Comparison of ENCODE assay signal across 8 cellular contexts in the genomic region with DNA sequence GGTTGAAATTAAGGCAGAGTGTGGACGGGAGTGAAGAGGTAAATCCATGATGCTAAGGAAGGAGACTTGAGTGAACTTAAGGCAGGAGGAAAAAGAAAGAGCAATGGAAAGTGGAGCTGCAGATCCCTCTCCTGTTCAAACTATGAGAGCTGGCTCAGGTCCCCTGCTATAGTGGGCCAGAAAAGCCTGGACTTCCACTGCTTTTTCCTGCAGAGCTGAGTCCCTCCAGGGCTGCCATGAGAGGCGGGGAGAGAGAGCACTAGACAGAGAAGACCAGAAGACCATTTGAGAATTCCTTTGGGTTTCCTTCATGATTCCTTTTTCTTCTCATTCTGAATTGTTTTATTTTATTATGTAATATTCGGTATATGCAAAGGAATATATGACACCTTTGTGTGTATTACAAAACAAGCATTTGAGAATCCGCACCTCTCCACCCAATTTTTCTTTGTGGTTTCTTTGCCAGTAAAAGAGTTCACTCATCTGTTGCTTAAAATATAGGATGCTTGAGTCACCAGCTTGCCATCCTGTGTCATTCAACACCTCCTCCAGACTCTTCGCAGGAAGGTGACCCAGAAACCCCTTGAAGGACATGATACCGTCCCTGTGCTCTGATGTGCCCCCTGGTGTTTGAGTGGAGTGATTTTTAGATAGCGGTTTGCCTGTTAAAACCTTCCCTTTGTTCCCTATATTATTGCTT. TPM values are rescaled to one million over a fixed set of nuclear protein-coding genes. Genes with fewer than 3 reads are reported as not detected.
DNase-seq lines count a peak whose midpoint lies in the region; ATAC-seq, FAIRE-seq and TF ChIP-seq lines count a peak whose summit lies in the region.

No MANE protein-coding gene starts in this region.

- FAIRE-seq in small intestine (lab: Jason Lieb, UNC) = no peak

- H3K4me1 Mint-ChIP-seq in CD4-positive, CD25-positive, alpha-beta regulatory T cell = peaks cover 18 to 66% (median 38%) of the 10 kb centered on the region in 4 donors

- peak; percentile 20 to 72 (median 56) for TF ChIP-seq CTCF in heart right ventricle (IDR thresholded peaks at IDR 0.05)

- DNase-seq in CD4-positive, CD25-positive, alpha-beta regulatory T cell = peak; percentile 63 to 84 (median 66)
- DNase-seq in activated naive CD4-positive, alpha-beta T cell treated with anti-CD3 and anti-CD28 coated beads, Interleukin-2, amount 50 U/mL, for 16 hours = peak; percentile 80
- peak in 1 of 2 donors; percentile 45 for DNase-seq in heart right ventricle
- DNase-seq in small intestine = peak; percentile 45

- peak overlapping the region in 3 of 4 donors; percentile 54 to 73 (median 58) for H3K4me3 Mint-ChIP-seq in CD4-positive, CD25-positive, alpha-beta regulatory T cell

- WGBS in heart right ventricle, 2 donors = 51 to 55% methylated on average over 7 of the region's 7 CpGs
- WGBS in small intestine, 3 donors = 59 to 70% (median 60%) methylated on average over 7 of the region's 7 CpGs

- H3K27me3 ChIP-seq in CD4-positive, CD25-positive, alpha-beta regulatory T cell (ENCODE audit: control insufficient read depth, insufficient read depth, low read length) = no peaks in the 10 kb centered on the region
- H3K27me3 ChIP-seq in heart right ventricle (no peaks in the 10 kb centered on the region), small intestine (ENCODE audit: control insufficient read depth in 2 of 2, insufficient read depth in 2 of 2, low read length in 2 of 2) (no peaks in the 10 kb centered on the region)

- peaks cover 8% of the 10 kb centered on the region for H3K36me3 Mint-ChIP-seq in CD4-positive, CD25-positive, alpha-beta regulatory T cell

- ATAC-seq in CD4-positive, CD25-positive, alpha-beta regulatory T cell (ENCODE audit: low read depth in 2 of 2) = peak; percentile 56 to 60
- peak; percentile 46 for ATAC-seq in HG03097 (IDR thresholded peaks at IDR 0.05; ENCODE audit: low FRiP score, unreplicated experiment)
- ATAC-seq in SK-N-SH treated with all-trans-retinoic acid at 6 μM for 48 hours = peak; percentile 62
- peak; percentile 58 to 82 (median 62) for ATAC-seq in heart right ventricle
- no peak for ATAC-seq in GM21381 (IDR thresholded peaks at IDR 0.05; ENCODE audit: unreplicated experiment)
- ATAC-seq in GM21529 (IDR thresholded peaks at IDR 0.05; ENCODE audit: unreplicated experiment) = no peak

- intact Hi-C loops in heart right ventricle (cut with DNase I) = loop anchor here in 3 of 10 donors (5.0 to 10.0 kb wide), 3 partner anchors 35 to 113 kb away; no protein-coding TSS in a partner anchor

- H3K9me3 ChIP-seq in CD4-positive, CD25-positive, alpha-beta regulatory T cell (ENCODE audit: control insufficient read depth in 2 of 2, low read length in 2 of 2) = no peaks in the 10 kb centered on the region
- H3K9me3 ChIP-seq in heart right ventricle (no peaks in the 10 kb centered on the region), small intestine (ENCODE audit: control insufficient read depth, low read depth) (no peaks in the 10 kb centered on the region)

- H3K27me3 Mint-ChIP-seq in CD4-positive, CD25-positive, alpha-beta regulatory T cell = no peaks in the 10 kb centered on the region

- H3K27ac Mint-ChIP-seq in CD4-positive, CD25-positive, alpha-beta regulatory T cell = peak overlapping the region; percentile 57 to 85 (median 69)

- no peaks in the 10 kb centered on the region for H3K9me3 Mint-ChIP-seq in CD4-positive, CD25-positive, alpha-beta regulatory T cell

- H3K36me3 ChIP-seq in CD4-positive, CD25-positive, alpha-beta regulatory T cell (ENCODE audit: control insufficient read depth, insufficient read depth, low read length) = no peaks in the 10 kb centered on the region
- H3K36me3 ChIP-seq in heart right ventricle (no peaks in the 10 kb centered on the region), small intestine (ENCODE audit: control insufficient read depth in 2 of 2, insufficient read depth in 2 of 2, low read length in 2 of 2) (no peaks in the 10 kb centered on the region)

- no peak overlapping the region for H3K27ac ChIP-seq in CD4-positive, CD25-positive, alpha-beta regulatory T cell (ENCODE audit: insufficient read depth, low read length, poor library complexity, severe bottlenecking)
- H3K27ac ChIP-seq in heart right ventricle (peak overlapping the region in 3 of 10 donors; percentile 28 to 70 (median 36)), small intestine (ENCODE audit: low read depth in 1 of 2, low read length in 1 of 2) (peak overlapping the region; percentile 22 to 46)

- H3K4me1 ChIP-seq in CD4-positive, CD25-positive, alpha-beta regulatory T cell (ENCODE audit: control insufficient read depth, insufficient read depth, low read length, poor library complexity, severe bottlenecking) = peaks cover 40% of the 10 kb centered on the region
- H3K4me1 ChIP-seq in heart right ventricle = peaks cover 0 to 50% (median 19%) of the 10 kb centered on the region in 9 donors
- peaks cover 4% of the 10 kb centered on the region in 2 donors for H3K4me1 ChIP-seq in small intestine (ENCODE audit: control insufficient read depth in 2 of 2, insufficient read depth in 1 of 2, low read depth in 1 of 2, low read length in 1 of 2)

- no peak overlapping the region for H3K4me3 ChIP-seq in CD4-positive, CD25-positive, alpha-beta regulatory T cell (ENCODE audit: low read depth, low read length)
- H3K4me3 ChIP-seq in heart right ventricle (no peak overlapping the region), small intestine (ENCODE audit: low read depth in 1 of 2, low read length in 2 of 2) (no peak overlapping the region)

TF ChIP-seq in SK-N-SH treated with all-trans-retinoic acid at 6 μM for 48 hours, 23 proteins besides CTCF, POLR2A, EP300 and RAD21:
- TF ChIP-seq ZC3H10 (CRISPR knock-in tag; IDR thresholded peaks at IDR 0.05) = no peak
- no peak for TF ChIP-seq ZFP3 (CRISPR knock-in tag; IDR thresholded peaks at IDR 0.05)
- no peak for TF ChIP-seq ZNF565 (CRISPR knock-in tag; conservative IDR thresholded peaks at IDR 0.05; ENCODE audit: low read depth)

RNA-seq across cellular contexts. Expression of gene SREBF2, which starts 24.4 kb away (rescaled TPM):
- 98.6 TPM for total RNA-seq in CD4-positive, CD25-positive, alpha-beta regulatory T cell
- 10 to 100 TPM; 12.8 to 14.7 (median 13.5) TPM for polyA plus RNA-seq in CD4-positive, CD25-positive, alpha-beta regulatory T cell
- 10 to 100 TPM; 57.1 to 94.3 (median 75.8) TPM for total RNA-seq in heart right ventricle
- polyA plus RNA-seq in heart right ventricle (10 to 100 TPM; 37.5 to 52.3 TPM), small intestine (10 to 100 TPM; 14.1 to 81.2 (median 15.0) TPM)

RNA-seq across cellular contexts. Expression of gene CCDC134, which starts 56.8 kb away (rescaled TPM):
- 21.1 TPM for total RNA-seq in CD4-positive, CD25-positive, alpha-beta regulatory T cell
- 1 to 10 TPM; 3.6 to 7.7 (median 5.3) TPM for polyA plus RNA-seq in CD4-positive, CD25-positive, alpha-beta regulatory T cell
- total RNA-seq in heart right ventricle = 1 to 10 TPM; 2.6 to 7.3 (median 4.0) TPM
- 1 to 10 TPM; 1.2 to 1.8 TPM for polyA plus RNA-seq in heart right ventricle
- 1 to 10 TPM; 2.2 to 4.9 (median 2.4) TPM for polyA plus RNA-seq in small intestine

RNA-seq across cellular contexts. Expression of gene SHISA8, which starts 57.6 kb away (rescaled TPM):
- total RNA-seq in CD4-positive, CD25-positive, alpha-beta regulatory T cell = 0.27 TPM
- under 1 TPM in 1 of 4 donors, not detected in 3; 0.28 TPM for polyA plus RNA-seq in CD4-positive, CD25-positive, alpha-beta regulatory T cell
- 1 to 10 TPM in 9 of 10 donors, under 1 TPM in 1; 0.78 to 4.6 (median 1.4) TPM for total RNA-seq in heart right ventricle
- polyA plus RNA-seq in heart right ventricle = 1 to 10 TPM in 1 of 2 donors, under 1 TPM in 1; 0.16 to 3.5 TPM
- polyA plus RNA-seq in small intestine = under 1 TPM in 1 of 3 donors, not detected in 2; 0.04 TPM

Comparison
In these comparisons a context has a peak if more than half of its experiments do, and no peak if none do; other contexts are left out.
1. ATAC-seq: peak in CD4-positive, CD25-positive, alpha-beta regulatory T cell (2 of 2), HG03097 (single experiment), SK-N-SH treated with all-trans-retinoic acid at 6 μM for 48 hours (single experiment) and heart right ventricle (8 of 8); none in GM21381 (single experiment) and GM21529 (single experiment).